ENCODE assay signal across 14 cellular contexts in the genomic region with DNA sequence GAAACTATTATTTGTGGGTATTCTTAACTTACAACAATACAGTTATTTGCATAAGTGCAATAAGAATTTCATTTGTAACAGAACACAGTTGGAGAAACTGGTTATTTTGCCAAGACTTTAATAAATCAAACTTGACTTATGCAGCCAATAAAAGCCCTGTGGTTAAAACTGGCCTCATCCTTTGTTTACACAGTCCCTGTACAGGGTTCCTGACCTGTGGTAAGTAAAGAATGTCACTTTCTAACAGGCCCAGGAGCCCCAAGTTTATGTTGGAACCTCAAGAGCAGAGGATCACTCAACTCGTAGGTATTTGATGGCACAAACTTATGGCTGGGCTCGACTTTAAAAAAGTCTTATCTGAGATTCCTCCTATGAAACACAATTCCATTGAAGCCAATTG.
"Had no signal": no experiment of that assay in that cellular context is flagged by ENCODE, and none has a peak within 500 bp of the region (broad histone marks: within the 10 kb centered on the region; RNA-seq: fewer than 3 reads in every experiment).

No MANE protein-coding gene starts in this region.

- H3K27ac ChIP-seq: adrenal gland, dorsolateral prefrontal cortex, heart right ventricle, left lung, stomach had no signal

- H3K27me3 Mint-ChIP-seq: activated naive CD4-positive, alpha-beta T cell treated with anti-CD3 and anti-CD28 coated beads, Interleukin-2, amount 10 ng/mL, durations not matched to agents 7 days and 5 days; T-helper 17 cell had no signal

- H3K4me3 Mint-ChIP-seq: activated naive CD4-positive, alpha-beta T cell treated with anti-CD3 and anti-CD28 coated beads, Interleukin-2, amount 10 ng/mL, durations not matched to agents 7 days and 5 days; T-helper 17 cell had no signal

- H3K9me3 ChIP-seq: adrenal gland, left lung, stomach had no signal

- H3K36me3 ChIP-seq: adrenal gland, heart right ventricle, left lung, stomach had no signal

- H3K9me3 Mint-ChIP-seq: activated naive CD4-positive, alpha-beta T cell treated with anti-CD3 and anti-CD28 coated beads, Interleukin-2, amount 10 ng/mL, durations not matched to agents 7 days and 5 days had no signal

- H3K27me3 ChIP-seq: adrenal gland, heart right ventricle, left lung, stomach had no signal

- H3K36me3 Mint-ChIP-seq: activated naive CD4-positive, alpha-beta T cell treated with anti-CD3 and anti-CD28 coated beads, Interleukin-2, amount 10 ng/mL, durations not matched to agents 7 days and 5 days had no signal

- H3K4me3 ChIP-seq: adrenal gland, dorsolateral prefrontal cortex, heart right ventricle, left lung, stomach had no signal

- H3K27ac Mint-ChIP-seq: activated naive CD4-positive, alpha-beta T cell treated with anti-CD3 and anti-CD28 coated beads, Interleukin-2, amount 10 ng/mL, durations not matched to agents 7 days and 5 days; activated T-helper 2 cell treated with anti-CD3 and anti-CD28 coated beads, Interferon-gamma antibody, Interleukin-2, Interleukin-4, amounts not matched to agents 10 μg/mL and 5 μg/mL and 100 μg/mL, durations not matched to agents 14 hours and 24 hours and 36 hours; T-helper 17 cell had no signal

- H3K4me1 ChIP-seq: adrenal gland, heart right ventricle, left lung, stomach had no signal

- H3K4me1 Mint-ChIP-seq: activated naive CD4-positive, alpha-beta T cell treated with anti-CD3 and anti-CD28 coated beads, Interleukin-2, amount 10 ng/mL, durations not matched to agents 7 days and 5 days; T-helper 17 cell had no signal

- DNase-seq: activated CD4-positive, alpha-beta T cell treated with anti-CD3 and anti-CD28 coated beads, Interleukin-2, amount 50 U/mL, for 1 hour; activated CD4-positive, CD25-positive, alpha-beta regulatory T cell; activated naive CD4-positive, alpha-beta T cell treated with anti-CD3 and anti-CD28 coated beads, Interleukin-2, amount 10 ng/mL, durations not matched to agents 7 days and 5 days; adrenal gland; dorsolateral prefrontal cortex; heart right ventricle; left lung; mesendoderm; stimulated activated CD4-positive, alpha-beta T cell treated with anti-CD3 and anti-CD28 coated beads, Interleukin-2, amount 100 ng/mL, for 48 hours; stimulated activated CD8-positive, alpha-beta memory T cell treated with anti-CD3 and anti-CD28 coated beads, Interleukin-4, amount 100 ng/mL, for 48 hours; stomach; T-helper 17 cell had no signal

- ATAC-seq: esophagus mucosa, heart right ventricle, left lung, T-helper 17 cell had no signal
